Comparison of ENCODE assay signal across 8 cellular contexts in genomic region chr3:41198950-41199865, GRCh38. TPM values are rescaled to one million over a fixed set of nuclear protein-coding genes. Genes with fewer than 3 reads are reported as not detected.
DNase-seq lines count a peak whose midpoint lies in the region; ATAC-seq, FAIRE-seq and TF ChIP-seq lines count a peak whose summit lies in the region.

CTNNB1 (plus strand) TSS chr3:41199505; CDS start chr3:41224069, 24,564 bp downstream.

- H3K9me3 Mint-ChIP-seq in activated CD8-positive, alpha-beta T cell treated with anti-CD3 and anti-CD28 coated beads for 36 hours = no peaks in the 10 kb centered on the region

- peaks cover 30% of the 10 kb centered on the region for H3K4me1 ChIP-seq in lower lobe of right lung

- no peaks in the 10 kb centered on the region for H3K9me3 ChIP-seq in lower lobe of right lung

- peak; percentile 48 to 92 (median 87) for DNase-seq in C1 segment of cervical spinal cord (lab: John Stamatoyannopoulos, UW)
- DNase-seq in GM19239 (ENCODE audit: insufficient read length, low spot score) = peak; percentile 54
- DNase-seq in NCI-H82 (lab: John Stamatoyannopoulos, UW) = peak; percentile 88
- peak; percentile 90 for DNase-seq in activated CD8-positive, alpha-beta T cell treated with anti-CD3 and anti-CD28 coated beads for 36 hours
- DNase-seq in ecto neural progenitor cell (ENCODE audit: low spot score) = peak; percentile 95
- peak; percentile 94 for DNase-seq in lower lobe of right lung
- peak; percentile 86 to 88 (median 87) for DNase-seq in stimulated activated CD4-positive, alpha-beta T cell treated with anti-CD3 and anti-CD28 coated beads, TNF-alpha, amount 100 ng/mL, for 24 hours (ENCODE audit: low read depth in 3 of 3)

- H3K27ac ChIP-seq in lower lobe of right lung = peak within 1 kb of the TSS; percentile 95

- TF ChIP-seq CTCF in activated CD8-positive, alpha-beta T cell treated with anti-CD3 and anti-CD28 coated beads for 36 hours (IDR thresholded peaks at IDR 0.05) = no peak
- TF ChIP-seq CTCF in lower lobe of right lung (IDR thresholded peaks at IDR 0.05) = peak; percentile 38

- no peaks in the 10 kb centered on the region for H3K27me3 ChIP-seq in lower lobe of right lung (ENCODE audit: low read depth)

- H3K4me1 Mint-ChIP-seq in activated CD8-positive, alpha-beta T cell treated with anti-CD3 and anti-CD28 coated beads for 36 hours (ENCODE audit: low read depth) = peaks cover 31% of the 10 kb centered on the region

- peaks cover 12% of the 10 kb centered on the region for H3K27me3 Mint-ChIP-seq in activated CD8-positive, alpha-beta T cell treated with anti-CD3 and anti-CD28 coated beads for 36 hours

- POLR2A ChIA-PET in activated CD8-positive, alpha-beta T cell treated with anti-CD3 and anti-CD28 coated beads for 36 hours (lab: Charles Lee) = interaction anchor here (0.6 to 5.0 kb wide), 30 partner anchors 9 to 1792 kb away, joined by 3 to 60 read pairs (median 4); partner anchors contain the start of genes RPSA and ULK4

- ATAC-seq in HG03460 (IDR thresholded peaks at IDR 0.05; ENCODE audit: unreplicated experiment) (peak; percentile 66), lower lobe of right lung (peak; percentile 95 to 98)
- peak; percentile 87 for ATAC-seq in activated CD8-positive, alpha-beta T cell treated with anti-CD3 and anti-CD28 coated beads for 36 hours

- CTCF ChIA-PET in activated CD8-positive, alpha-beta T cell treated with anti-CD3 and anti-CD28 coated beads for 36 hours (lab: Charles Lee) = interaction anchor here (1.1 to 2.3 kb wide), 3 partner anchors 17 to 82 kb away, joined by 3 to 7 read pairs (median 5); no protein-coding TSS in a partner anchor

- no peaks in the 10 kb centered on the region for H3K36me3 ChIP-seq in lower lobe of right lung

- peaks cover 13% of the 10 kb centered on the region for H3K36me3 Mint-ChIP-seq in activated CD8-positive, alpha-beta T cell treated with anti-CD3 and anti-CD28 coated beads for 36 hours (ENCODE audit: low read depth)

- peak within 1 kb of the TSS; percentile 89 for H3K27ac Mint-ChIP-seq in activated CD8-positive, alpha-beta T cell treated with anti-CD3 and anti-CD28 coated beads for 36 hours

- FAIRE-seq in GM19239 (lab: Jason Lieb, UNC) = peak; percentile 76

- H3K4me3 Mint-ChIP-seq in activated CD8-positive, alpha-beta T cell treated with anti-CD3 and anti-CD28 coated beads for 36 hours = peak within 1 kb of the TSS; percentile 93

- H3K4me3 ChIP-seq in lower lobe of right lung = peak within 1 kb of the TSS; percentile 67

- intact Hi-C loops in activated CD8-positive, alpha-beta T cell treated with anti-CD3 and anti-CD28 coated beads for 36 hours (cut with micrococcal nuclease) = no loop called here
- intact Hi-C loops in lower lobe of right lung (cut with DNase I) = no loop called here

RNA-seq across cellular contexts. Expression of gene CTNNB1, which starts in this region (rescaled TPM):
- 100 to 1,000 TPM in 1 of 2 experiments, 10 to 100 TPM in 1; 99.9 to 104 TPM for total RNA-seq in activated CD8-positive, alpha-beta T cell treated with anti-CD3 and anti-CD28 coated beads for 36 hours
- total RNA-seq in lower lobe of right lung = 332 TPM

Comparison
In these comparisons a context has a peak if more than half of its experiments do, and no peak if none do; other contexts are left out.
1. Peak in every context shown above with its lines: DNase-seq, ATAC-seq, H3K4me3 ChIP-seq and H3K27ac ChIP-seq.